Comparison of ENCODE assay signal across 1 cellular context in the genomic region with DNA sequence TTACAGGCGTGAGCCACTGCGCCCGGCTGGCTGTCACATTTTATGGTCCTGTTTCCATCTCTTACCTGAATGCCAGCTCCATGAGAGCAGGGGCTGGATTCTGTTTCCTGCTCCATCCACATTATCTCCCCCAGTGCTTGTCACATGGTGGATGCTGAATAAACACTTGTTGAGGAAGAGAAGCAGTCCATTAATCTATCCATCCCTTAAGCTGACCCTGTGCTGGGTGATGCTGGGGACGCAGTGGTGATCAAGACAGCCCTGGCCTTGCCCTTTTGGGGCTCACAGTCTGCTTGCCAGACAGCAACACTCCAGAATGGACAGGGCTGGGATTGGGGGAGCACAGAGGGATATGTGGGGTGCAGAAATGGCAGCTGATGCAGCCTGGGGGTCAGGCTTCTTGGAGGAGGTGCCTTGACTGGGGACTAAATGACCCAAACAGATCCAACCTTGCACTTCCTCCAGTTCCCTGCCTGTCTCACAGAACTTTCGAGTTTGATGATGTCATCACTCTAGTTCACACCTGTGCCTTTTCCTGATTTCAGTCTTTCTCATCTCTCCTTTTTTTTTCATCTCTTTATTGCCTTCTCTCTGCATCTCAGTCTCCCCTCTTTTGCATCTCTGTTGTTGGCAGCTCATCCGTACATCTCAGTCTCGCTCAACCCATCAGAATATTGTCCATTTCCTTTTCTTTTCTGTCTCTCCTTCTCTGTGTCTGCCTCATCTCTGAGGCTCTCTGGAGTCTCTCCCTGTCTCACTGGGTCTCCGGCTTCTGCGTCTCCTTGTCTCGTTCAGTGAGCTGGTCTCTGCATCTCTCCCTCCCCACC.
TF ChIP-seq lines count a peak whose summit lies in the region.

No MANE protein-coding gene starts in this region.

TF ChIP-seq in WTC11, 78 proteins besides CTCF, POLR2A, EP300 and RAD21 (continued from another document):
- TF ChIP-seq STAT6 (CRISPR knock-in tag; conservative IDR thresholded peaks at IDR 0.05; ENCODE audit: low read depth) = no peak
- no peak for TF ChIP-seq ZNF121 (CRISPR knock-in tag; IDR thresholded peaks at IDR 0.05)
- no peak for TF ChIP-seq FOXP1 (CRISPR knock-in tag; IDR thresholded peaks at IDR 0.05; ENCODE audit: borderline replicate concordance)
- TF ChIP-seq OVOL2 (CRISPR knock-in tag; IDR thresholded peaks at IDR 0.05; ENCODE audit: borderline replicate concordance) = no peak
- TF ChIP-seq NFE2L1 (CRISPR knock-in tag; IDR thresholded peaks at IDR 0.05) = no peak
- TF ChIP-seq, protein P1, sequence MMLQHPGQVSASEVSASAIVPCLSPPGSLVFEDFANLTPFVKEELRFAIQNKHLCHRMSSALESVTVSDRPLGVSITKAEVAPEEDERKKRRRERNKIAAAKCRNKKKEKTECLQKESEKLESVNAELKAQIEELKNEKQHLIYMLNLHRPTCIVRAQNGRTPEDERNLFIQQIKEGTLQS (CRISPR knock-in tag; conservative IDR thresholded peaks at IDR 0.05) = no peak
- TF ChIP-seq, protein P2, sequence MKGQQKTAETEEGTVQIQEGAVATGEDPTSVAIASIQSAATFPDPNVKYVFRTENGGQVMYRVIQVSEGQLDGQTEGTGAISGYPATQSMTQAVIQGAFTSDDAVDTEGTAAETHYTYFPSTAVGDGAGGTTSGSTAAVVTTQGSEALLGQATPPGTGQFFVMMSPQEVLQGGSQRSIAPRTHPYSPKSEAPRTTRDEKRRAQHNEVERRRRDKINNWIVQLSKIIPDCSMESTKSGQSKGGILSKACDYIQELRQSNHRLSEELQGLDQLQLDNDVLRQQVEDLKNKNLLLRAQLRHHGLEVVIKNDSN (CRISPR knock-in tag; IDR thresholded peaks at IDR 0.05) = no peak
